In genomic region chr11:5682890-5683441, GRCh38 we compare ENCODE assay signal across 12 cellular contexts. TPM values are rescaled to one million over a fixed set of nuclear protein-coding genes. Genes with fewer than 3 reads are reported as not detected.
"Had no signal": no experiment of that assay in that cellular context is flagged by ENCODE, and none has a peak within 500 bp of the region (broad histone marks: within the 10 kb centered on the region; RNA-seq: fewer than 3 reads in every experiment).

No MANE protein-coding gene starts in this region.

RNA-seq across cellular contexts. Expression of gene OR56B1, which starts 53.3 kb away (rescaled TPM):
- total RNA-seq: activated CD8-positive, alpha-beta memory T cell treated with anti-CD3 and anti-CD28 coated beads for 36 hours; activated T-helper 2 cell treated with anti-CD3 and anti-CD28 coated beads, Interferon-gamma antibody, Interleukin-2, Interleukin-4, amounts not matched to agents 10 μg/mL and 5 μg/mL and 100 μg/mL, durations not matched to agents 14 hours and 24 hours and 36 hours; astrocyte; cardiac septum; chondrocyte; frontal cortex; left cardiac atrium; left ventricle myocardium superior; mammary epithelial cell; occipital lobe; psoas muscle; SJCRH30 had no signal
- polyA plus RNA-seq: mammary epithelial cell, psoas muscle had no signal

RNA-seq across cellular contexts. Expression of gene TRIM34, which starts 58.2 kb away (rescaled TPM):
- total RNA-seq: SJCRH30 had no signal
